ENCODE assay signal across 20 cellular contexts in genomic region chr16:3143598-3144330, GRCh38. TPM values are rescaled to one million over a fixed set of nuclear protein-coding genes. Genes with fewer than 3 reads are reported as not detected.
DNase-seq lines count a peak whose midpoint lies in the region; ATAC-seq, FAIRE-seq and TF ChIP-seq lines count a peak whose summit lies in the region.
"Had no signal": no experiment of that assay in that cellular context is flagged by ENCODE, and none has a peak within 500 bp of the region (broad histone marks: within the 10 kb centered on the region; RNA-seq: fewer than 3 reads in every experiment).

No MANE protein-coding gene starts in this region.

- H3K9me3 ChIP-seq in right lobe of liver: no peaks in the 10 kb centered on the region
- H3K9me3 ChIP-seq in transverse colon: no peaks in the 10 kb centered on the region

- H3K9me3 Mint-ChIP-seq in endothelial cell (ENCODE audit: unreplicated experiment): no peaks in the 10 kb centered on the region
- H3K9me3 Mint-ChIP-seq in activated CD8-positive, alpha-beta T cell treated with anti-CD3 and anti-CD28 coated beads, Interleukin-2, amount 10 ng/mL, durations not matched to agents 7 days and 5 days (ENCODE audit: insufficient read depth): no peaks in the 10 kb centered on the region
- H3K9me3 Mint-ChIP-seq: activated B cell treated with CpG ODN at 0.5 μM for 24 hours; activated T-helper 17 cell treated with anti-CD3 and anti-CD28 coated beads, Interleukin-2, amount 50 U/mL, for 72 hours; stimulated activated effector memory CD8-positive, alpha-beta T cell treated with anti-CD3 and anti-CD28 coated beads, Interleukin-12 subunit alpha, Interleukin-12 subunit beta, amount 100 ng/mL, for 72 hours had no signal

- ATAC-seq in right lobe of liver: peak; percentile 87 to 93 (median 92)
- no peak for ATAC-seq in activated CD8-positive, alpha-beta T cell treated with anti-CD3 and anti-CD28 coated beads, Interleukin-2, amount 10 ng/mL, durations not matched to agents 7 days and 5 days
- ATAC-seq in GM18873 (IDR thresholded peaks at IDR 0.05; ENCODE audit: low FRiP score, unreplicated experiment): no peak
- ATAC-seq: activated T-helper 17 cell treated with anti-CD3 and anti-CD28 coated beads, Interleukin-2, amount 50 U/mL, for 72 hours; stimulated activated effector memory CD8-positive, alpha-beta T cell treated with anti-CD3 and anti-CD28 coated beads, Interleukin-12 subunit alpha, Interleukin-12 subunit beta, amount 100 ng/mL, for 72 hours had no signal

- TF ChIP-seq CTCF in endothelial cell (IDR thresholded peaks at IDR 0.05; ENCODE audit: unreplicated experiment) (no peak), right lobe of liver (IDR thresholded peaks at IDR 0.05) (no peak), transverse colon (IDR thresholded peaks at IDR 0.05) (no peak)

- H3K27me3 Mint-ChIP-seq in endothelial cell (ENCODE audit: unreplicated experiment): peaks cover 15% of the 10 kb centered on the region
- no peaks in the 10 kb centered on the region for H3K27me3 Mint-ChIP-seq in activated CD8-positive, alpha-beta T cell treated with anti-CD3 and anti-CD28 coated beads, Interleukin-2, amount 10 ng/mL, durations not matched to agents 7 days and 5 days (ENCODE audit: low read depth)
- H3K27me3 Mint-ChIP-seq: activated B cell treated with CpG ODN at 0.5 μM for 24 hours; activated T-helper 17 cell treated with anti-CD3 and anti-CD28 coated beads, Interleukin-2, amount 50 U/mL, for 72 hours had no signal

- H3K27me3 ChIP-seq in right lobe of liver (no peaks in the 10 kb centered on the region), transverse colon (no peaks in the 10 kb centered on the region)

- H3K36me3 Mint-ChIP-seq in endothelial cell (ENCODE audit: low read depth, unreplicated experiment): peaks cover 17% of the 10 kb centered on the region
- peaks cover 12% of the 10 kb centered on the region for H3K36me3 Mint-ChIP-seq in activated CD8-positive, alpha-beta T cell treated with anti-CD3 and anti-CD28 coated beads, Interleukin-2, amount 10 ng/mL, durations not matched to agents 7 days and 5 days (ENCODE audit: low read depth)

- peak overlapping the region in 1 of 3 donors; percentile 14 for H3K4me3 ChIP-seq in right lobe of liver
- peak overlapping the region in 1 of 4 donors; percentile 8 for H3K4me3 ChIP-seq in transverse colon
- H3K4me3 ChIP-seq: smooth muscle cell had no signal

- TF ChIP-seq POLR2A in right lobe of liver (IDR thresholded peaks at IDR 0.05) (peak; percentile 36), transverse colon (IDR thresholded peaks at IDR 0.05) (peak; percentile 56)

- POLR2A ChIA-PET in activated CD8-positive, alpha-beta T cell treated with anti-CD3 and anti-CD28 coated beads, Interleukin-2, amount 10 ng/mL, durations not matched to agents 7 days and 5 days (lab: Charles Lee): no interaction called here

- CTCF ChIA-PET in activated CD8-positive, alpha-beta T cell treated with anti-CD3 and anti-CD28 coated beads, Interleukin-2, amount 10 ng/mL, durations not matched to agents 7 days and 5 days (lab: Charles Lee): interaction anchor here (1.5 to 2.3 kb wide), 2 partner anchors 9 to 12 kb away, joined by 3 to 7 read pairs; partner anchors contain the start of gene ZNF213

- 24% methylated on average over 7 of the region's 23 CpGs for WGBS in right lobe of liver (ENCODE audit: insufficient coverage, low coverage, low lambda C conversion rate, missing lambda C conversion rate)
- WGBS in transverse colon (ENCODE audit: low coverage in 1 of 2), 2 donors: 53 to 70% methylated on average over 3 to 13 of the region's 23 CpGs

- no peaks in the 10 kb centered on the region for H3K4me1 Mint-ChIP-seq in endothelial cell (ENCODE audit: unreplicated experiment)
- no peaks in the 10 kb centered on the region for H3K4me1 Mint-ChIP-seq in activated CD8-positive, alpha-beta T cell treated with anti-CD3 and anti-CD28 coated beads, Interleukin-2, amount 10 ng/mL, durations not matched to agents 7 days and 5 days (ENCODE audit: low read depth)
- H3K4me1 Mint-ChIP-seq: activated B cell treated with CpG ODN at 0.5 μM for 24 hours had no signal

- H3K4me3 Mint-ChIP-seq in endothelial cell (ENCODE audit: unreplicated experiment): peak overlapping the region; percentile 82
- no peak overlapping the region for H3K4me3 Mint-ChIP-seq in activated CD8-positive, alpha-beta T cell treated with anti-CD3 and anti-CD28 coated beads, Interleukin-2, amount 10 ng/mL, durations not matched to agents 7 days and 5 days
- H3K4me3 Mint-ChIP-seq: activated B cell treated with CpG ODN at 0.5 μM for 24 hours; activated T-helper 17 cell treated with anti-CD3 and anti-CD28 coated beads, Interleukin-2, amount 50 U/mL, for 72 hours; stimulated activated effector memory CD8-positive, alpha-beta T cell treated with anti-CD3 and anti-CD28 coated beads, Interleukin-12 subunit alpha, Interleukin-12 subunit beta, amount 100 ng/mL, for 72 hours had no signal

- H3K27ac Mint-ChIP-seq in endothelial cell (ENCODE audit: unreplicated experiment): no peak overlapping the region
- H3K27ac Mint-ChIP-seq in activated CD8-positive, alpha-beta T cell treated with anti-CD3 and anti-CD28 coated beads, Interleukin-2, amount 10 ng/mL, durations not matched to agents 7 days and 5 days: no peak overlapping the region
- H3K27ac Mint-ChIP-seq: activated B cell treated with CpG ODN at 0.5 μM for 24 hours; activated T-helper 17 cell treated with anti-CD3 and anti-CD28 coated beads, Interleukin-2, amount 50 U/mL, for 72 hours; stimulated activated effector memory CD8-positive, alpha-beta T cell treated with anti-CD3 and anti-CD28 coated beads, Interleukin-12 subunit alpha, Interleukin-12 subunit beta, amount 100 ng/mL, for 72 hours had no signal

- no peak for TF ChIP-seq EP300 in transverse colon (IDR thresholded peaks at IDR 0.05; ENCODE audit: low read depth)

- DNase-seq in NCI-H146 (lab: John Stamatoyannopoulos, UW) (peak; percentile 28), NCI-H146 treated with DMSO at 0.1 percent for 48 hours (lab: John Stamatoyannopoulos, UW; ENCODE audit: unreplicated experiment) (no peak), endothelial cell (ENCODE audit: low spot score) (no peak), right lobe of liver (peak; percentile 70 to 96 (median 93)), transverse colon (peak; percentile 79), GM19239 (ENCODE audit: insufficient read length, low spot score) (no peak)
- DNase-seq in activated CD8-positive, alpha-beta T cell treated with anti-CD3 and anti-CD28 coated beads, Interleukin-2, amount 10 ng/mL, durations not matched to agents 7 days and 5 days: no peak
- DNase-seq: activated B cell treated with CpG ODN at 0.5 μM for 24 hours; NK-92 treated with Interleukin-12 subunit alpha and Interleukin-12 subunit beta, amount 100 ng/mL, for 24 hours; SHP77; T-helper 2 cell had no signal

- H3K27ac ChIP-seq in right lobe of liver (peak overlapping the region in 2 of 3 donors; percentile 92 to 98), transverse colon (peak overlapping the region in 3 of 4 donors; percentile 28 to 73 (median 67))
- H3K27ac ChIP-seq: C4-2B had no signal

- intact Hi-C loops in right lobe of liver (cut with DNase I) (no loop called here), transverse colon (cut with DNase I; ENCODE audit: low total_unique reads) (no loop called here)

- peaks cover 0 to under 1% (median 0%) of the 10 kb centered on the region in 4 donors for H3K36me3 ChIP-seq in right lobe of liver
- H3K36me3 ChIP-seq in transverse colon: peaks cover 0 to 15% (median 2%) of the 10 kb centered on the region in 4 donors

- H3K4me1 ChIP-seq in right lobe of liver (peaks cover 0 to 20% (median 7%) of the 10 kb centered on the region in 4 donors), transverse colon (peaks cover 0 to 14% (median 13%) of the 10 kb centered on the region in 4 donors)

- in situ Hi-C loops in transverse colon (cut with MboI; ENCODE audit: low pct_ligation_motif_present in 1 of 4, low pct_unique_long_range_greater_than_20kb in 1 of 4, low sequenced_read_pairs in 3 of 4): loop anchor here in 1 of 4 donors (25.0 kb wide), 1 partner anchor 106 kb away; the partner anchor contains the start of genes BICDL2 and MMP25

- no peak for FAIRE-seq in GM19239 (lab: Jason Lieb, UNC)
- FAIRE-seq: H54 had no signal

RNA-seq across cellular contexts. Expression of gene ZNF213, which starts 8.9 kb away (rescaled TPM):
- 10.1 TPM for total RNA-seq in endothelial cell (ENCODE audit: unreplicated experiment)
- total RNA-seq in right lobe of liver: 1 to 10 TPM; 1.3 to 4.4 (median 1.7) TPM
- 10 to 100 TPM; 12.1 to 64.3 (median 16.1) TPM for total RNA-seq in transverse colon
- 10 to 100 TPM; 10.8 to 12.1 TPM for total RNA-seq in activated CD8-positive, alpha-beta T cell treated with anti-CD3 and anti-CD28 coated beads, Interleukin-2, amount 10 ng/mL, durations not matched to agents 7 days and 5 days

RNA-seq across cellular contexts. Expression of gene ZNF205, which starts 31.4 kb away (rescaled TPM):
- total RNA-seq in endothelial cell (ENCODE audit: unreplicated experiment) (22.8 TPM), right lobe of liver (1 to 10 TPM; 4.0 to 8.4 (median 5.4) TPM), transverse colon (10 to 100 TPM in 3 of 4 donors, 1 to 10 TPM in 1; 5.2 to 16.3 (median 15.5) TPM)
- total RNA-seq in activated CD8-positive, alpha-beta T cell treated with anti-CD3 and anti-CD28 coated beads, Interleukin-2, amount 10 ng/mL, durations not matched to agents 7 days and 5 days: not detected
- total RNA-seq: activated B cell treated with CpG ODN at 0.5 μM for 24 hours; activated T-helper 17 cell treated with anti-CD3 and anti-CD28 coated beads, Interleukin-2, amount 50 U/mL, for 72 hours had no signal

RNA-seq across cellular contexts. Expression of gene OR1F1, which starts 44.2 kb away (rescaled TPM):
- total RNA-seq in endothelial cell (ENCODE audit: unreplicated experiment): not detected
- not detected for total RNA-seq in right lobe of liver
- not detected for total RNA-seq in transverse colon
- not detected for total RNA-seq in activated CD8-positive, alpha-beta T cell treated with anti-CD3 and anti-CD28 coated beads, Interleukin-2, amount 10 ng/mL, durations not matched to agents 7 days and 5 days
- total RNA-seq: A172; activated B cell treated with CpG ODN at 0.5 μM for 24 hours; activated CD8-positive, alpha-beta memory T cell treated with anti-CD3 and anti-CD28 coated beads for 36 hours; osteocyte; smooth muscle cell had no signal

RNA-seq across cellular contexts. Expression of gene ZSCAN10, which starts 44.7 kb away (rescaled TPM):
- total RNA-seq in endothelial cell (ENCODE audit: unreplicated experiment) (50.7 TPM), right lobe of liver (not detected), transverse colon (not detected)
- under 1 TPM; 0.23 to 0.26 TPM for total RNA-seq in activated CD8-positive, alpha-beta T cell treated with anti-CD3 and anti-CD28 coated beads, Interleukin-2, amount 10 ng/mL, durations not matched to agents 7 days and 5 days
- total RNA-seq: A172; activated B cell treated with CpG ODN at 0.5 μM for 24 hours; activated CD8-positive, alpha-beta memory T cell treated with anti-CD3 and anti-CD28 coated beads for 36 hours; osteocyte; smooth muscle cell had no signal

Comparison
In these comparisons a context has a peak if more than half of its experiments do, and no peak if none do; other contexts are left out.
1. DNase-seq: peak in NCI-H146 (single experiment), right lobe of liver (3 of 3) and transverse colon (single experiment); none in NCI-H146 treated with DMSO at 0.1 percent for 48 hours (single experiment), endothelial cell (single experiment), activated CD8-positive, alpha-beta T cell treated with anti-CD3 and anti-CD28 coated beads, Interleukin-2, amount 10 ng/mL, durations not matched to agents 7 days and 5 days (single experiment) and GM19239 (single experiment).
2. ATAC-seq: peak in right lobe of liver (4 of 4); none in activated CD8-positive, alpha-beta T cell treated with anti-CD3 and anti-CD28 coated beads, Interleukin-2, amount 10 ng/mL, durations not matched to agents 7 days and 5 days (single experiment) and GM18873 (single experiment).
3. RNA of gene ZNF205, which starts 31.4 kb away (total RNA-seq): 22.8 TPM in endothelial cell (single experiment), 5.2 to 16.3 TPM in transverse colon and 4.0 to 8.4 TPM in right lobe of liver; not detected in activated CD8-positive, alpha-beta T cell treated with anti-CD3 and anti-CD28 coated beads, Interleukin-2, amount 10 ng/mL, durations not matched to agents 7 days and 5 days; every median in the first group is over 4 times any median in the second.